In genomic region chr1:209937996-209938959, GRCh38 we compare ENCODE assay signal across 8 cellular contexts. TPM values are rescaled to one million over a fixed set of nuclear protein-coding genes. Genes with fewer than 3 reads are reported as not detected.
DNase-seq lines count a peak whose midpoint lies in the region; ATAC-seq and TF ChIP-seq lines count a peak whose summit lies in the region.

SYT14 (plus strand) TSS chr1:209938217; CDS start chr1:209938265, 48 bp downstream.

- H3K9me3 Mint-ChIP-seq in IgD-negative memory B cell, result peaks cover 1 to 11% (median 4%) of the 10 kb centered on the region in 3 donors

- TF ChIP-seq POLR2A in sigmoid colon (IDR thresholded peaks at IDR 0.05), result no peak

- peaks cover 23% of the 10 kb centered on the region for H3K27me3 ChIP-seq in foreskin keratinocyte
- peaks cover 0 to 57% (median 22%) of the 10 kb centered on the region in 3 donors for H3K27me3 ChIP-seq in sigmoid colon

- no peaks in the 10 kb centered on the region for H3K36me3 Mint-ChIP-seq in IgD-negative memory B cell

- WGBS in sigmoid colon, 2 donors, result 2 to 24% methylated on average over 98 of the region's 98 CpGs

- H3K36me3 ChIP-seq in sigmoid colon, result no peaks in the 10 kb centered on the region

- H3K4me3 ChIP-seq in WI38 (ENCODE audit: low read depth, low read length) (peak within 1 kb of the TSS; percentile 59), sigmoid colon (peak within 1 kb of the TSS in 3 of 4 donors; percentile 20 to 35 (median 34))

- peaks cover 0 to 3% (median 0%) of the 10 kb centered on the region in 4 donors for H3K9me3 ChIP-seq in sigmoid colon

- peak; percentile 86 for ATAC-seq in foreskin keratinocyte
- no peak for ATAC-seq in GM21515 (IDR thresholded peaks at IDR 0.05; ENCODE audit: unreplicated experiment)

- TF ChIP-seq CTCF in WI38 (IDR thresholded peaks at IDR 0.05; ENCODE audit: low read depth, low read length) (no peak), foreskin keratinocyte (conservative IDR thresholded peaks at IDR 0.05) (peak; percentile 36), sigmoid colon (IDR thresholded peaks at IDR 0.05) (no peak)

- peak; percentile 74 for DNase-seq in ELF-1 (ENCODE audit: low read depth, low spot score)
- DNase-seq in foreskin keratinocyte, result peak in 1 of 2 donors; percentile 41
- DNase-seq in sigmoid colon, result no peak
- DNase-seq in OCI-M1 (lab: John Stamatoyannopoulos, UW), result no peak
- DNase-seq in NOMO-1 treated with dmso at 0.1 percent for 144 hours (lab: John Stamatoyannopoulos, UW; ENCODE audit: unreplicated experiment), result no peak

- TF ChIP-seq EP300 in sigmoid colon (IDR thresholded peaks at IDR 0.05), result no peak

- H3K27me3 Mint-ChIP-seq in IgD-negative memory B cell, result peaks cover 23% of the 10 kb centered on the region

- H3K27ac Mint-ChIP-seq in IgD-negative memory B cell, result no peak within 1 kb of the TSS

- no peaks in the 10 kb centered on the region for H3K4me1 ChIP-seq in foreskin keratinocyte
- peaks cover 0 to 12% (median 10%) of the 10 kb centered on the region in 4 donors for H3K4me1 ChIP-seq in sigmoid colon

- intact Hi-C loops in sigmoid colon (cut with DNase I), result no loop called here

- peak within 1 kb of the TSS in 3 of 4 donors; percentile 47 to 88 (median 84) for H3K4me3 Mint-ChIP-seq in IgD-negative memory B cell

- peaks cover 4 to 8% (median 8%) of the 10 kb centered on the region in 3 donors for H3K4me1 Mint-ChIP-seq in IgD-negative memory B cell

- H3K27ac ChIP-seq in foreskin keratinocyte (peak within 1 kb of the TSS; percentile 53), sigmoid colon (no peak within 1 kb of the TSS)

RNA-seq across cellular contexts. Expression of gene SYT14, which starts in this region (rescaled TPM):
- polyA plus RNA-seq in IgD-negative memory B cell (not detected), foreskin keratinocyte (0.48 and 0.97 TPM in 2 replicates), sigmoid colon (under 1 TPM in 2 of 3 donors, not detected in 1; under 0.01 to 0.07 TPM)
- total RNA-seq in foreskin keratinocyte (4.1 and 7.1 TPM in 2 replicates), sigmoid colon (under 1 TPM; 0.16 to 0.71 (median 0.27) TPM)
